ENCODE assay signal across 8 cellular contexts in genomic region chr4:56909083-56909981, GRCh38. TPM values are rescaled to one million over a fixed set of nuclear protein-coding genes. Genes with fewer than 3 reads are reported as not detected.
DNase-seq lines count a peak whose midpoint lies in the region; ATAC-seq and TF ChIP-seq lines count a peak whose summit lies in the region.

No MANE protein-coding gene starts in this region.

- H3K9ac ChIP-seq in endocrine pancreas (ENCODE audit: control insufficient read depth, insufficient read depth, low read length), result no peak overlapping the region

- H3K36me3 Mint-ChIP-seq in activated CD4-positive, alpha-beta T cell treated with anti-CD3 and anti-CD28 coated beads for 36 hours (ENCODE audit: low read depth), result peaks cover 24% of the 10 kb centered on the region

- TF ChIP-seq CTCF in LNCAP (IDR thresholded peaks at IDR 0.05), result 0 out of 2 replicates have a peak, but pooled peaks have one; percentile 2

- in situ Hi-C loops in HAP-1 (cut with MboI; ENCODE audit: low sequenced_read_pairs), result no loop called here

- H3K9me3 ChIP-seq in HAP-1 (no peaks in the 10 kb centered on the region), endocrine pancreas (ENCODE audit: control insufficient read depth, low read length) (no peaks in the 10 kb centered on the region)

- no peaks in the 10 kb centered on the region for H3K9me3 Mint-ChIP-seq in activated CD4-positive, alpha-beta T cell treated with anti-CD3 and anti-CD28 coated beads for 36 hours (ENCODE audit: low read depth)

- H3K27me3 ChIP-seq in HAP-1 (ENCODE audit: low read depth) (no peaks in the 10 kb centered on the region), endocrine pancreas (ENCODE audit: control insufficient read depth, insufficient read depth, low read length) (no peaks in the 10 kb centered on the region)

- H3K4me3 Mint-ChIP-seq in activated CD4-positive, alpha-beta T cell treated with anti-CD3 and anti-CD28 coated beads for 36 hours, result peak overlapping the region; percentile 99

- ATAC-seq in activated CD4-positive, alpha-beta T cell treated with anti-CD3 and anti-CD28 coated beads for 36 hours, result peak; percentile 30
- ATAC-seq in stimulated activated naive CD8-positive, alpha-beta T cell treated with anti-CD3 and anti-CD28 coated beads, Interleukin-15, Interleukin-2, amounts not matched to agents 100 U/mL and 50 U/mL, for 24 hours, result peak; percentile 15

- H3K4me1 ChIP-seq in HAP-1, result peaks cover 41% of the 10 kb centered on the region
- H3K4me1 ChIP-seq in endocrine pancreas (ENCODE audit: control insufficient read depth, insufficient read depth, low read length), result no peaks in the 10 kb centered on the region

- CTCF ChIA-PET in activated CD4-positive, alpha-beta T cell treated with anti-CD3 and anti-CD28 coated beads for 36 hours (lab: Charles Lee), result interaction anchor here (0.7 to 3.3 kb wide), 6 partner anchors 8 to 465 kb away, joined by 3 to 19 read pairs (median 6); partner anchors contain the start of genes NOA1 and POLR2B

- peaks cover 51% of the 10 kb centered on the region for H3K4me1 Mint-ChIP-seq in activated CD4-positive, alpha-beta T cell treated with anti-CD3 and anti-CD28 coated beads for 36 hours

- peak; percentile 27 for DNase-seq in NCI-H82 (lab: John Stamatoyannopoulos, UW)
- no peak for DNase-seq in NCI-H82 treated with DMSO at 0.1 percent for 48 hours (lab: John Stamatoyannopoulos, UW; ENCODE audit: unreplicated experiment)
- DNase-seq in HAP-1 (ENCODE audit: low spot score in 2 of 2), result peak; percentile 19 to 64
- DNase-seq in activated CD4-positive, alpha-beta T cell treated with anti-CD3 and anti-CD28 coated beads for 36 hours, result peak; percentile 74
- DNase-seq in medulla oblongata (ENCODE audit: extremely low spot score), result peak; percentile 66
- peak; percentile 63 for DNase-seq in stimulated activated naive CD8-positive, alpha-beta T cell treated with anti-CD3 and anti-CD28 coated beads, Interleukin-15, Interleukin-2, amounts not matched to agents 100 U/mL and 50 U/mL, for 24 hours

- H3K27ac Mint-ChIP-seq in activated CD4-positive, alpha-beta T cell treated with anti-CD3 and anti-CD28 coated beads for 36 hours, result peak overlapping the region; percentile 98

- intact Hi-C loops in activated CD4-positive, alpha-beta T cell treated with anti-CD3 and anti-CD28 coated beads for 36 hours (cut with DNase I, micrococcal nuclease), result loop anchor here (1.0 to 5.0 kb wide), 10 partner anchors 47 to 1362 kb away; partner anchors contain the start of genes CEP135 (in 2 of the 2), AASDH (in 1 of the 2), CLOCK (in 1 of the 2) and EXOC1 (in 1 of the 2)

- H3K36me3 ChIP-seq in HAP-1 (replicated peaks), result peaks cover 3% of the 10 kb centered on the region
- H3K36me3 ChIP-seq in endocrine pancreas (ENCODE audit: control insufficient read depth, insufficient read depth, low read length), result no peaks in the 10 kb centered on the region

- POLR2A ChIA-PET in activated CD4-positive, alpha-beta T cell treated with anti-CD3 and anti-CD28 coated beads for 36 hours (lab: Charles Lee), result interaction anchor here (1.3 to 1.8 kb wide), 2 partner anchors 69 to 474 kb away, joined by 8 to 18 read pairs; partner anchors contain the start of genes NOA1, PAICS, POLR2B and PPAT

- H3K4me3 ChIP-seq in HAP-1 (peak overlapping the region; percentile 85), endocrine pancreas (ENCODE audit: control insufficient read depth, insufficient read depth, low read length) (peak overlapping the region; percentile 57)

- H3K27me3 Mint-ChIP-seq in activated CD4-positive, alpha-beta T cell treated with anti-CD3 and anti-CD28 coated beads for 36 hours, result no peaks in the 10 kb centered on the region

RNA-seq across cellular contexts. Expression of gene REST, which starts 1.6 kb away (rescaled TPM):
- 10 to 100 TPM; 44.0 to 44.9 TPM for total RNA-seq in activated CD4-positive, alpha-beta T cell treated with anti-CD3 and anti-CD28 coated beads for 36 hours
